In genomic region chr9:110252509-110253139, GRCh38 we compare ENCODE assay signal across 14 cellular contexts. TPM values are rescaled to one million over a fixed set of nuclear protein-coding genes. Genes with fewer than 3 reads are reported as not detected.
DNase-seq lines count a peak whose midpoint lies in the region; ATAC-seq and TF ChIP-seq lines count a peak whose summit lies in the region.
"Had no signal": no experiment of that assay in that cellular context is flagged by ENCODE, and none has a peak within 500 bp of the region (broad histone marks: within the 10 kb centered on the region; RNA-seq: fewer than 3 reads in every experiment).

No MANE protein-coding gene starts in this region.

- no peak for DNase-seq in activated T-cell treated with anti-CD3 and anti-CD28 coated beads, Interleukin-2, amount 50 U/mL, for 4 hours
- no peak for DNase-seq in activated T-cell treated with anti-CD3 and anti-CD28 coated beads, Interleukin-2, amount 50 U/mL, for 48 hours
- DNase-seq in T-helper 17 cell (no peak), fibroblast of mammary gland (ENCODE audit: low read depth) (peak; percentile 24), right atrium auricular region (ENCODE audit: low spot score) (no peak)
- DNase-seq: islet precursor cell; NCI-H1694 treated with DMSO at 0.1 percent for 48 hours; stimulated activated CD4-positive, alpha-beta T cell treated with anti-CD3 and anti-CD28 coated beads, Interleukin-4, amount 100 ng/mL, for 24 hours had no signal

- no peak overlapping the region for H3K27ac ChIP-seq in right atrium auricular region
- H3K27ac ChIP-seq: parathyroid adenoma had no signal

- H3K36me3 Mint-ChIP-seq in activated T-cell treated with anti-CD3 and anti-CD28 coated beads, Interleukin-2, amount 50 U/mL, for 4 hours (ENCODE audit: insufficient read depth): peaks cover 25% of the 10 kb centered on the region
- H3K36me3 Mint-ChIP-seq in T-helper 17 cell (ENCODE audit: low read depth): peaks cover 2% of the 10 kb centered on the region
- peaks cover 38% of the 10 kb centered on the region for H3K36me3 Mint-ChIP-seq in stimulated activated memory B cell treated with anti-CD40 and anti-IgM and Interleukin-4, amounts not matched to agents 10 μg/mL and 1 μg/mL and 100 μg/mL, for 72 hours

- peaks cover 19% of the 10 kb centered on the region for H3K36me3 ChIP-seq in right atrium auricular region

- peaks cover 0 to 20% of the 10 kb centered on the region in 2 donors for H3K4me1 ChIP-seq in right atrium auricular region

- TF ChIP-seq CTCF in fibroblast of mammary gland (conservative IDR thresholded peaks at IDR 0.05; ENCODE audit: control insufficient read depth, insufficient read depth, low read depth, low read length) (no peak), right atrium auricular region (IDR thresholded peaks at IDR 0.05) (no peak)

- H3K9me3 ChIP-seq in T-helper 17 cell (ENCODE audit: control insufficient read depth, low read length, poor library complexity, severe bottlenecking) (no peaks in the 10 kb centered on the region), right atrium auricular region (no peaks in the 10 kb centered on the region)

- H3K4me1 Mint-ChIP-seq in activated T-cell treated with anti-CD3 and anti-CD28 coated beads, Interleukin-2, amount 50 U/mL, for 4 hours (ENCODE audit: low read depth): peaks cover 40% of the 10 kb centered on the region
- peaks cover 42% of the 10 kb centered on the region for H3K4me1 Mint-ChIP-seq in T-helper 17 cell
- peaks cover 39% of the 10 kb centered on the region for H3K4me1 Mint-ChIP-seq in stimulated activated memory B cell treated with anti-CD40 and anti-IgM and Interleukin-4, amounts not matched to agents 10 μg/mL and 1 μg/mL and 100 μg/mL, for 72 hours

- peak overlapping the region; percentile 94 for H3K27ac Mint-ChIP-seq in T-helper 17 cell
- H3K27ac Mint-ChIP-seq in stimulated activated memory B cell treated with anti-CD40 and anti-IgM and Interleukin-4, amounts not matched to agents 10 μg/mL and 1 μg/mL and 100 μg/mL, for 72 hours: peak overlapping the region; percentile 91

- no peaks in the 10 kb centered on the region for H3K27me3 Mint-ChIP-seq in activated T-cell treated with anti-CD3 and anti-CD28 coated beads, Interleukin-2, amount 50 U/mL, for 4 hours (ENCODE audit: low read depth)
- H3K27me3 Mint-ChIP-seq in T-helper 17 cell: no peaks in the 10 kb centered on the region
- H3K27me3 Mint-ChIP-seq in stimulated activated memory B cell treated with anti-CD40 and anti-IgM and Interleukin-4, amounts not matched to agents 10 μg/mL and 1 μg/mL and 100 μg/mL, for 72 hours: no peaks in the 10 kb centered on the region

- ATAC-seq in activated T-cell treated with anti-CD3 and anti-CD28 coated beads, Interleukin-2, amount 50 U/mL, for 4 hours: no peak
- ATAC-seq in T-helper 17 cell (peak; percentile 3), HG03095 (IDR thresholded peaks at IDR 0.05; ENCODE audit: unreplicated experiment) (no peak), HG02852 (IDR thresholded peaks at IDR 0.05; ENCODE audit: unreplicated experiment) (no peak)
- ATAC-seq in stimulated activated memory B cell treated with anti-CD40 and anti-IgM and Interleukin-4, amounts not matched to agents 10 μg/mL and 1 μg/mL and 100 μg/mL, for 72 hours: no peak

- H3K4me3 ChIP-seq in fibroblast of mammary gland (ENCODE audit: control insufficient read depth, low read depth, low read length) (no peak overlapping the region), right atrium auricular region (no peak overlapping the region)

- no peaks in the 10 kb centered on the region for H3K27me3 ChIP-seq in right atrium auricular region

- H3K4me3 Mint-ChIP-seq in activated T-cell treated with anti-CD3 and anti-CD28 coated beads, Interleukin-2, amount 50 U/mL, for 4 hours: peak overlapping the region; percentile 93
- peak overlapping the region; percentile 53 for H3K4me3 Mint-ChIP-seq in T-helper 17 cell
- H3K4me3 Mint-ChIP-seq in stimulated activated memory B cell treated with anti-CD40 and anti-IgM and Interleukin-4, amounts not matched to agents 10 μg/mL and 1 μg/mL and 100 μg/mL, for 72 hours: peak overlapping the region; percentile 91

- no peaks in the 10 kb centered on the region for H3K9me3 Mint-ChIP-seq in activated T-cell treated with anti-CD3 and anti-CD28 coated beads, Interleukin-2, amount 50 U/mL, for 4 hours
- no peaks in the 10 kb centered on the region for H3K9me3 Mint-ChIP-seq in stimulated activated memory B cell treated with anti-CD40 and anti-IgM and Interleukin-4, amounts not matched to agents 10 μg/mL and 1 μg/mL and 100 μg/mL, for 72 hours

RNA-seq across cellular contexts. Expression of gene TXN, which starts 3.7 kb away (rescaled TPM):
- total RNA-seq in activated T-cell treated with anti-CD3 and anti-CD28 coated beads, Interleukin-2, amount 50 U/mL, for 4 hours: 100 to 1,000 TPM; 525 to 605 (median 551) TPM
- total RNA-seq in T-helper 17 cell (100 to 1,000 TPM in 1 of 2 donors, 10 to 100 TPM in 1; 55.4 to 102 TPM), right atrium auricular region (10 to 100 TPM; 90.5 to 92.5 TPM)

RNA-seq across cellular contexts. Expression of gene C9orf152, which starts 44.7 kb away (rescaled TPM):
- total RNA-seq in activated T-cell treated with anti-CD3 and anti-CD28 coated beads, Interleukin-2, amount 50 U/mL, for 4 hours: under 1 TPM in 1 of 3 donors, not detected in 2; 0.14 TPM
- total RNA-seq in T-helper 17 cell: not detected
- total RNA-seq in right atrium auricular region: not detected
- total RNA-seq: epithelial cell of proximal tubule, temporal lobe had no signal

Comparison
In these comparisons a context has a peak if more than half of its experiments do, and no peak if none do; other contexts are left out.
1. RNA of gene TXN, which starts 3.7 kb away (total RNA-seq): 525 to 605 TPM in activated T-cell treated with anti-CD3 and anti-CD28 coated beads, Interleukin-2, amount 50 U/mL, for 4 hours; 55.4 to 102 TPM in T-helper 17 cell and 90.5 to 92.5 TPM in right atrium auricular region; every median in the first group is over 4 times any median in the second.
2. Peak in every context shown above with its lines, with median percentiles within 50 percentile points of each other: H3K4me3 Mint-ChIP-seq.